In genomic region chr6:124973780-124974179, GRCh38 we compare ENCODE assay signal across 24 cellular contexts.
"Had no signal": no experiment of that assay in that cellular context is flagged by ENCODE, and none has a peak within 500 bp of the region (broad histone marks: within the 10 kb centered on the region; RNA-seq: fewer than 3 reads in every experiment).

No MANE protein-coding gene starts in this region.

- H3K36me3 Mint-ChIP-seq: activated CD4-positive, alpha-beta memory T cell treated with anti-CD3 and anti-CD28 coated beads for 36 hours; activated naive CD4-positive, alpha-beta T cell treated with anti-CD3 and anti-CD28 coated beads, Interleukin-2, amount 10 ng/mL, durations not matched to agents 7 days and 5 days; activated naive CD8-positive, alpha-beta T cell treated with anti-CD3 and anti-CD28 coated beads, Interleukin-2, amount 10 ng/mL, durations not matched to agents 7 days and 5 days had no signal

- H3K27ac Mint-ChIP-seq: activated CD4-positive, alpha-beta memory T cell treated with anti-CD3 and anti-CD28 coated beads for 36 hours; activated CD4-positive, alpha-beta T cell treated with anti-CD3 and anti-CD28 coated beads for 36 hours; activated CD4-positive, alpha-beta T cell treated with anti-CD3 and anti-CD28 coated beads, Interleukin-2, amount 10 ng/mL, durations not matched to agents 24 days and 14 days; activated naive CD4-positive, alpha-beta T cell treated with anti-CD3 and anti-CD28 coated beads, Interleukin-2, amount 10 ng/mL, durations not matched to agents 7 days and 5 days; activated naive CD4-positive, alpha-beta T cell treated with anti-CD3 and anti-CD28 coated beads, Interleukin-2, amount 50 U/mL, for 72 hours; activated naive CD8-positive, alpha-beta T cell treated with anti-CD3 and anti-CD28 coated beads, Interleukin-2, amount 10 ng/mL, durations not matched to agents 7 days and 5 days; activated T-cell treated with anti-CD3 and anti-CD28 coated beads, Interleukin-2, amount 50 U/mL, for 24 hours; activated T-cell treated with anti-CD3 and anti-CD28 coated beads, Interleukin-2, amount 50 U/mL, for 72 hours; brain had no signal

- H3K27me3 ChIP-seq: ascending aorta, breast epithelium, cardiac muscle cell, colonic mucosa had no signal

- H3K4me1 ChIP-seq: breast epithelium, colonic mucosa had no signal

- H3K4me3 ChIP-seq: ascending aorta, breast epithelium, cardiac muscle cell, colonic mucosa had no signal

- H3K9me3 ChIP-seq: colonic mucosa had no signal

- H3K4me1 Mint-ChIP-seq: activated CD4-positive, alpha-beta T cell treated with anti-CD3 and anti-CD28 coated beads for 36 hours; activated CD4-positive, alpha-beta T cell treated with anti-CD3 and anti-CD28 coated beads, Interleukin-2, amount 10 ng/mL, durations not matched to agents 24 days and 14 days; activated naive CD4-positive, alpha-beta T cell treated with anti-CD3 and anti-CD28 coated beads, Interleukin-2, amount 10 ng/mL, durations not matched to agents 7 days and 5 days; activated naive CD8-positive, alpha-beta T cell treated with anti-CD3 and anti-CD28 coated beads, Interleukin-2, amount 10 ng/mL, durations not matched to agents 7 days and 5 days had no signal

- H3K4me3 Mint-ChIP-seq: activated CD4-positive, alpha-beta memory T cell treated with anti-CD3 and anti-CD28 coated beads for 36 hours; activated CD4-positive, alpha-beta T cell treated with anti-CD3 and anti-CD28 coated beads for 36 hours; activated CD4-positive, alpha-beta T cell treated with anti-CD3 and anti-CD28 coated beads, Interleukin-2, amount 10 ng/mL, durations not matched to agents 24 days and 14 days; activated naive CD4-positive, alpha-beta T cell treated with anti-CD3 and anti-CD28 coated beads, Interleukin-2, amount 10 ng/mL, durations not matched to agents 7 days and 5 days; activated naive CD8-positive, alpha-beta T cell treated with anti-CD3 and anti-CD28 coated beads, Interleukin-2, amount 10 ng/mL, durations not matched to agents 7 days and 5 days; activated T-cell treated with anti-CD3 and anti-CD28 coated beads, Interleukin-2, amount 50 U/mL, for 24 hours; activated T-cell treated with anti-CD3 and anti-CD28 coated beads, Interleukin-2, amount 50 U/mL, for 72 hours; brain had no signal

- H3K27me3 Mint-ChIP-seq: brain had no signal

- DNase-seq: activated CD4-positive, alpha-beta memory T cell treated with anti-CD3 and anti-CD28 coated beads for 36 hours; activated CD4-positive, alpha-beta T cell treated with anti-CD3 and anti-CD28 coated beads for 36 hours; activated CD4-positive, alpha-beta T cell treated with anti-CD3 and anti-CD28 coated beads, Interleukin-2, amount 10 ng/mL, durations not matched to agents 24 days and 14 days; activated CD4-positive, CD25-positive, alpha-beta regulatory T cell; activated CD4-positive, CD25-positive, alpha-beta regulatory T cell treated with anti-CD3 and anti-CD28 coated beads, Interleukin-2, amount 50 U/mL, for 72 hours; activated CD8-positive, alpha-beta memory T cell treated with anti-CD3 and anti-CD28 coated beads, Interleukin-2, amount 50 U/mL, for 48 hours; activated gamma-delta T cell; activated naive CD4-positive, alpha-beta T cell; activated naive CD4-positive, alpha-beta T cell treated with anti-CD3 and anti-CD28 coated beads, Interleukin-2, amount 10 ng/mL, durations not matched to agents 7 days and 5 days; activated naive CD8-positive, alpha-beta T cell treated with anti-CD3 and anti-CD28 coated beads, Interleukin-2, amount 10 ng/mL, durations not matched to agents 7 days and 5 days; activated T-cell treated with anti-CD3 and anti-CD28 coated beads for 4 hours; activated T-cell treated with anti-CD3 and anti-CD28 coated beads, Interleukin-2, amount 50 U/mL, for 24 hours; activated T-cell treated with anti-CD3 and anti-CD28 coated beads, Interleukin-2, amount 50 U/mL, for 72 hours; central memory CD4-positive, alpha-beta T cell; cerebellar nuclear complex; colonic mucosa; effector CD8-positive, alpha-beta T cell; foreskin fibroblast; T-helper 2 cell had no signal

- H3K9me3 Mint-ChIP-seq: activated CD4-positive, alpha-beta memory T cell treated with anti-CD3 and anti-CD28 coated beads for 36 hours; activated CD4-positive, alpha-beta T cell treated with anti-CD3 and anti-CD28 coated beads, Interleukin-2, amount 10 ng/mL, durations not matched to agents 24 days and 14 days; activated T-cell treated with anti-CD3 and anti-CD28 coated beads, Interleukin-2, amount 50 U/mL, for 24 hours; activated T-cell treated with anti-CD3 and anti-CD28 coated beads, Interleukin-2, amount 50 U/mL, for 72 hours had no signal

- H3K36me3 ChIP-seq: colonic mucosa had no signal

- H3K27ac ChIP-seq: ascending aorta, breast epithelium, cardiac muscle cell, colonic mucosa had no signal
